ENCODE assay signal across 18 cellular contexts in genomic region chr17:28765038-28765437, GRCh38. TPM values are rescaled to one million over a fixed set of nuclear protein-coding genes. Genes with fewer than 3 reads are reported as not detected.
A peak's percentile ranks its signal among the peaks of the same experiment; 100 is the strongest.
DNase-seq lines count a peak whose midpoint lies in the region; ATAC-seq, FAIRE-seq and TF ChIP-seq lines count a peak whose summit lies in the region.
"Had no signal": no experiment of that assay in that cellular context is flagged by ENCODE, and none has a peak within 500 bp of the region (broad histone marks: within the 10 kb centered on the region; RNA-seq: fewer than 3 reads in every experiment).

No MANE protein-coding gene starts in this region.

- peaks cover 40% of the 10 kb centered on the region for H3K36me3 Mint-ChIP-seq in CD4-positive, alpha-beta T cell (ENCODE audit: low read depth)
- peaks cover 16 to 36% (median 32%) of the 10 kb centered on the region in 3 experiments for H3K36me3 Mint-ChIP-seq in H9 (ENCODE audit: insufficient read depth in 1 of 3, low read depth in 3 of 3)

- H3K36me3 ChIP-seq in H1 (ENCODE audit: control insufficient read depth in 2 of 4, insufficient read depth in 4 of 4, low read length in 3 of 4): peaks cover 0 to 17% (median 11%) of the 10 kb centered on the region in 4 experiments; a peak in 5 of 8 replicates
- peaks cover 0 to 25% (median 4%) of the 10 kb centered on the region in 4 donors for H3K36me3 ChIP-seq in upper lobe of left lung

- H4K8ac ChIP-seq in H9 (replicated peaks; ENCODE audit: insufficient read length, low read depth, low read length): no peak overlapping the region
- H4K8ac ChIP-seq in H1 (ENCODE audit: extremely low read depth, insufficient read depth, low read length): no peak overlapping the region

- H4K91ac ChIP-seq in H9 (ENCODE audit: insufficient read length, low read depth, low read length): no peak overlapping the region
- no peak overlapping the region for H4K91ac ChIP-seq in H1 (replicated peaks; ENCODE audit: insufficient read length, low read length)

- H3K23me2 ChIP-seq in H9 (ENCODE audit: insufficient read length, low read depth, low read length, poor library complexity, severe bottlenecking): no peaks in the 10 kb centered on the region
- H3K23me2 ChIP-seq in H1 (ENCODE audit: low read depth, low read length): peaks cover 4% of the 10 kb centered on the region; the same call in 1 of the 2 replicates

- H3K4me2 ChIP-seq in H9 (ENCODE audit: insufficient read depth, insufficient read length, low read length): no peak overlapping the region
- no peak overlapping the region for H3K4me2 ChIP-seq in H1 (ENCODE audit: insufficient read depth in 1 of 2, low read depth in 2 of 2, low read length in 2 of 2)

- no peak overlapping the region for H3K14ac ChIP-seq in H9 (ENCODE audit: insufficient read depth, low read length)
- no peak overlapping the region for H3K14ac ChIP-seq in H1 (ENCODE audit: insufficient read length)

- intact Hi-C loops in CD4-positive, alpha-beta T cell (cut with DNase I, micrococcal nuclease): loop anchor here (5.0 to 10.0 kb wide), 3 partner anchors 42 to 350 kb away; partner anchors contain the start of gene FAM222B (in 1 of the 2)

- no peak overlapping the region for H2BK120ac ChIP-seq in H9 (ENCODE audit: low read depth, low read length, poor library complexity, severe bottlenecking)
- no peak overlapping the region for H2BK120ac ChIP-seq in H1 (replicated peaks; ENCODE audit: low read depth, low read length)

- peak overlapping the region; percentile 33 for H3K27ac Mint-ChIP-seq in CD4-positive, alpha-beta T cell
- H3K27ac Mint-ChIP-seq in H9: peak overlapping the region in 2 of 3 experiments; percentile 68 to 75; a peak in 1 of 7 replicates

- H3K27me3 ChIP-seq in CD4-positive, alpha-beta T cell (ENCODE audit: control insufficient read depth, insufficient read depth, low read length): no peaks in the 10 kb centered on the region
- no peaks in the 10 kb centered on the region for H3K27me3 ChIP-seq in H9 (ENCODE audit: insufficient read depth, low read length)
- no peaks in the 10 kb centered on the region for H3K27me3 ChIP-seq in H1 (replicated peaks in 1 of 4; ENCODE audit: control insufficient read depth in 3 of 4, extremely low read depth in 1 of 4, insufficient read depth in 3 of 4, low read length in 3 of 4)
- H3K27me3 ChIP-seq in upper lobe of left lung: no peaks in the 10 kb centered on the region

- H2BK12ac ChIP-seq in H9 (ENCODE audit: insufficient read length, low read depth, low read length) (no peak overlapping the region), H1 (ENCODE audit: low read depth, low read length) (no peak overlapping the region)

- no peak overlapping the region for H3K18ac ChIP-seq in H9 (ENCODE audit: insufficient read length, low read depth, low read length)
- no peak overlapping the region for H3K18ac ChIP-seq in H1 (ENCODE audit: extremely low read depth, low read length)

- WGBS in H9 (ENCODE audit: extremely low coverage, insufficient read length, low lambda C conversion rate): no CpG with 5 or more reads among the region's 4 CpGs
- WGBS in H1 (ENCODE audit: extremely low coverage in 1 of 2, insufficient coverage in 1 of 2, insufficient read length in 1 of 2, insufficient replicate concordance in 2 of 2, low coverage in 1 of 2, low lambda C conversion rate in 2 of 2, missing lambda C conversion rate in 1 of 2), 2 experiments: 96% methylated on average over 4 of the region's 4 CpGs; no CpG with 5 or more reads in 1 of the 2 experiments
- 80 to 86% methylated on average over 4 of the region's 4 CpGs for WGBS in upper lobe of left lung, 2 donors

- H3K27ac ChIP-seq in CD4-positive, alpha-beta T cell (ENCODE audit: low read depth, low read length): no peak overlapping the region
- no peak overlapping the region for H3K27ac ChIP-seq in H9 (ENCODE audit: insufficient read length, low read depth, low read length)
- H3K27ac ChIP-seq in H1 (ENCODE audit: low read depth, low read length): no peak overlapping the region
- H3K27ac ChIP-seq in upper lobe of left lung: no peak overlapping the region

- TF ChIP-seq POLR2A in H1 (IDR thresholded peaks at IDR 0.05; ENCODE audit: control extremely low read depth in 1 of 2, low read depth in 2 of 2, low read length in 2 of 2) (no peak), upper lobe of left lung (IDR thresholded peaks at IDR 0.05) (no peak)

- TF ChIP-seq EP300 in H1 (IDR thresholded peaks at IDR 0.05; ENCODE audit: borderline replicate concordance in 1 of 2, low read depth in 2 of 2, low read length in 2 of 2): no peak
- no peak for TF ChIP-seq EP300 in upper lobe of left lung (IDR thresholded peaks at IDR 0.05)

- TF ChIP-seq RAD21 in H1 (IDR thresholded peaks at IDR 0.05 in 1 of 2, conservative IDR thresholded peaks at IDR 0.05 in 1 of 2; ENCODE audit: low read depth in 2 of 2, low read length in 2 of 2): no peak

- no peak for TF ChIP-seq CTCF in CD4-positive, alpha-beta T cell (IDR thresholded peaks at IDR 0.05)
- TF ChIP-seq CTCF in H9 (conservative IDR thresholded peaks at IDR 0.05) (no peak), H1 (IDR thresholded peaks at IDR 0.05; ENCODE audit: control extremely low read depth in 1 of 3, insufficient read depth in 1 of 3, low read depth in 1 of 3, low read length in 3 of 3) (no peak), upper lobe of left lung (IDR thresholded peaks at IDR 0.05) (no peak)

- H4K20me1 ChIP-seq in H9 (ENCODE audit: control insufficient read depth, insufficient read depth, insufficient read length): no peaks in the 10 kb centered on the region
- peaks cover 0 to 2% of the 10 kb centered on the region in 2 experiments for H4K20me1 ChIP-seq in H1 (replicated peaks in 1 of 2; ENCODE audit: control insufficient read depth in 1 of 2, insufficient read depth in 2 of 2, low read length in 2 of 2)

- H3K9me3 ChIP-seq in CD4-positive, alpha-beta T cell (ENCODE audit: control insufficient read depth, low read length): no peaks in the 10 kb centered on the region
- H3K9me3 ChIP-seq in H9 (ENCODE audit: control insufficient read depth, low read depth, low read length): no peaks in the 10 kb centered on the region
- H3K9me3 ChIP-seq in H1 (ENCODE audit: insufficient read depth in 2 of 2, low read depth in 1 of 2, low read length in 1 of 2): no peaks in the 10 kb centered on the region
- H3K9me3 ChIP-seq in upper lobe of left lung: no peaks in the 10 kb centered on the region

- H4K5ac ChIP-seq in H9 (ENCODE audit: insufficient read length, low read depth, low read length) (no peak overlapping the region), H1 (ENCODE audit: insufficient read length, low read depth, low read length) (no peak overlapping the region)

- no peak overlapping the region for H2BK5ac ChIP-seq in H9 (ENCODE audit: insufficient read length, low read length)
- H2BK5ac ChIP-seq in H1 (ENCODE audit: low read depth, low read length): peak overlapping the region; percentile 18; the same call in 1 of the 2 replicates

- H3K56ac ChIP-seq in H9 (ENCODE audit: insufficient read length, low read depth, low read length): no peak overlapping the region
- no peak overlapping the region for H3K56ac ChIP-seq in H1 (replicated peaks; ENCODE audit: insufficient read length, low read depth, low read length)

- H3K9me3 Mint-ChIP-seq in CD4-positive, alpha-beta T cell: no peaks in the 10 kb centered on the region
- H3K9me3 Mint-ChIP-seq in H9: no peaks in the 10 kb centered on the region

- H3K9ac ChIP-seq in H9 (ENCODE audit: extremely low read depth, insufficient read length, low read length): no peak overlapping the region
- no peak overlapping the region for H3K9ac ChIP-seq in H1 (replicated peaks in 1 of 4; ENCODE audit: extremely low read depth in 1 of 4, low read depth in 3 of 4, low read length in 3 of 4)

- peaks cover 14% of the 10 kb centered on the region for H3K4me1 Mint-ChIP-seq in CD4-positive, alpha-beta T cell (ENCODE audit: low read depth)
- H3K4me1 Mint-ChIP-seq in H9: peaks cover 30 to 35% of the 10 kb centered on the region in 2 experiments

- H3K79me2 ChIP-seq in H9 (ENCODE audit: insufficient read depth, low read length): 0 out of 2 replicates have a peak, but pooled peaks cover 2% of the 10 kb centered on the region
- H3K79me2 ChIP-seq in H1 (ENCODE audit: control insufficient read depth in 1 of 2, insufficient read depth in 2 of 2, low read length in 2 of 2): peaks cover 0 to 14% of the 10 kb centered on the region in 2 experiments; a peak in 2 of 4 replicates

- H2AK5ac ChIP-seq in H9 (ENCODE audit: insufficient read length, low read length): no peak overlapping the region
- no peak overlapping the region for H2AK5ac ChIP-seq in H1 (ENCODE audit: low read depth, low read length)

- H3T11ph ChIP-seq in H9 (ENCODE audit: low read length): no peak overlapping the region

- POLR2A ChIA-PET in CD4-positive, alpha-beta T cell (lab: Charles Lee): interaction anchor here (1.5 kb wide), 2 partner anchors 46 to 54 kb away, joined by 3 to 4 read pairs; partner anchors contain the start of genes PROCA1 and RPL23A
- POLR2A ChIA-PET in H1 (lab: Charles Lee; ENCODE audit: partially characterized antibody): interaction anchor here (1.1 to 11.4 kb wide), 5 partner anchors 9 to 45 kb away, joined by 3 to 240 read pairs (median 5); partner anchors contain the start of genes RPL23A and TRAF4

- no peak overlapping the region for H3K4me3 Mint-ChIP-seq in CD4-positive, alpha-beta T cell
- H3K4me3 Mint-ChIP-seq in H9: no peak overlapping the region

- H3K27me3 Mint-ChIP-seq in CD4-positive, alpha-beta T cell: no peaks in the 10 kb centered on the region
- no peaks in the 10 kb centered on the region for H3K27me3 Mint-ChIP-seq in H9 (ENCODE audit: low read depth)

- H2BK15ac ChIP-seq in H9 (ENCODE audit: low read depth, low read length): no peak overlapping the region
- no peak overlapping the region for H2BK15ac ChIP-seq in H1 (ENCODE audit: low read length)

- no peak overlapping the region for H3K4me3 ChIP-seq in H1 (ENCODE audit: extremely low read depth in 1 of 4, insufficient read depth in 2 of 4, low read depth in 3 of 4, low read length in 4 of 4)
- no peak overlapping the region for H3K4me3 ChIP-seq in upper lobe of left lung

- H3K79me1 ChIP-seq in H9 (ENCODE audit: insufficient read depth, low read depth, low read length, poor library complexity, severe bottlenecking): no peaks in the 10 kb centered on the region
- peaks cover 2% of the 10 kb centered on the region; the same call in 1 of the 2 replicates for H3K79me1 ChIP-seq in H1 (ENCODE audit: low read depth, low read length)

- ATAC-seq in CD4-positive, alpha-beta T cell (ENCODE audit: poor library complexity): no peak
- ATAC-seq in HG03520 (IDR thresholded peaks at IDR 0.05; ENCODE audit: unreplicated experiment) (no peak), upper lobe of left lung (ENCODE audit: low FRiP score in 2 of 2) (no peak)
- ATAC-seq: Panc1 had no signal

- CTCF ChIA-PET in CD4-positive, alpha-beta T cell (lab: Charles Lee): interaction anchor here (1.3 to 6.6 kb wide), 6 partner anchors 7 to 352 kb away, joined by 3 to 70 read pairs (median 16); partner anchors contain the start of genes FAM222B, NEK8 and TLCD1
- CTCF ChIA-PET in H1 (lab: Charles Lee; ENCODE audit: partially characterized antibody): interaction anchor here (0.5 to 7.3 kb wide), 29 partner anchors 9 to 1345 kb away, joined by 3 to 134 read pairs (median 13); partner anchors contain the start of genes DHRS13, FAM222B, FLOT2 and NEK8

- H2AFZ ChIP-seq in H9 (ENCODE audit: low read length) (no peak overlapping the region), H1 (ENCODE audit: low read length) (no peak overlapping the region)

- no peak overlapping the region for H2BK20ac ChIP-seq in H9 (ENCODE audit: low read depth, low read length, poor library complexity, severe bottlenecking)
- H2BK20ac ChIP-seq in H1 (ENCODE audit: low read length): no peak overlapping the region

- H3K23ac ChIP-seq in H9 (ENCODE audit: insufficient read length, low read depth, low read length) (no peak overlapping the region), H1 (ENCODE audit: insufficient read length) (no peak overlapping the region)

- no peak for FAIRE-seq in H1 (lab: Jason Lieb, UNC)

- H3K4ac ChIP-seq in H9 (ENCODE audit: low read depth, low read length) (no peak overlapping the region), H1 (replicated peaks; ENCODE audit: insufficient read length, low read depth, low read length) (no peak overlapping the region)

- H3K4me1 ChIP-seq in H9 (ENCODE audit: insufficient read depth, low read length): peaks cover 3% of the 10 kb centered on the region; the same call in 1 of the 2 replicates
- H3K4me1 ChIP-seq in H1 (replicated peaks in 1 of 4; ENCODE audit: control insufficient read depth in 3 of 4, insufficient read depth in 4 of 4, low read length in 3 of 4): peaks cover 9 to 25% (median 17%) of the 10 kb centered on the region in 4 experiments; a peak in 6 of 7 replicates
- peaks cover 22 to 31% (median 29%) of the 10 kb centered on the region in 4 donors for H3K4me1 ChIP-seq in upper lobe of left lung

- DNase-seq in CD4-positive, alpha-beta T cell: no peak
- DNase-seq in H9 (no peak), H1 (ENCODE audit: low read depth in 1 of 2, low spot score in 2 of 2) (no peak), pons (ENCODE audit: low spot score) (peak; percentile 70), A172 (ENCODE audit: low spot score) (no peak), RKO (ENCODE audit: low spot score) (no peak), upper lobe of left lung (no peak)
- DNase-seq: C1 segment of cervical spinal cord, EL, H7, Kasumi-1, NCI-H1417, NCI-H2029, NCI-H510A, NCI-H82, Right ventricle myocardium superior had no signal

RNA-seq across cellular contexts. Expression of gene TRAF4, which starts 21.2 kb away (rescaled TPM):
- total RNA-seq in CD4-positive, alpha-beta T cell: 100 to 1,000 TPM; 411 to 416 TPM
- total RNA-seq in H9 (2021) (227 and 237 TPM in 2 replicates), upper lobe of left lung (10 to 100 TPM; 34.8 to 84.9 (median 64.1) TPM)
- total RNA-seq in H1 (2021; fragmentation: NEBNext Ultra II Directional; extraction: Animal tissue kit (Norgen Biotek cat#: 25700)): 167 TPM in 2 replicates
- 170 and 282 TPM in 2 replicates for polyA plus RNA-seq in H1 (2011; rRNA removed)
- polyA plus RNA-seq in H1 (2011; cell fraction: cytosol; rRNA removed): 199 TPM
- polyA plus RNA-seq in H1 (2011; cell fraction: nucleus; rRNA removed): 535 TPM
- 73.4 to 130 TPM (median 126 TPM) in 4 replicates for polyA plus RNA-seq in H1 (2012, experiment 1 of 2)
- 133 TPM for polyA plus RNA-seq in H1 (2012, experiment 2 of 2)
- 141 TPM for polyA plus RNA-seq in H1 (2013, experiment 1 of 2)
- polyA plus RNA-seq in H1 (2013, experiment 2 of 2): 132 TPM
- polyA minus RNA-seq in H1 (2011; rRNA and poly(A)+ RNA removed): 127 and 172 TPM in 2 replicates
- 127 TPM for polyA minus RNA-seq in H1 (2011; cell fraction: cytosol; rRNA and poly(A)+ RNA removed)
- polyA minus RNA-seq in H1 (2011; cell fraction: nucleus; rRNA and poly(A)+ RNA removed): 288 TPM
- 75.5 and 90.6 TPM in 2 replicates for total RNA-seq in A172 (2014; rRNA removed; shearing (Covaris generic))

RNA-seq across cellular contexts. Expression of gene NEK8, which starts 36.5 kb away (rescaled TPM):
- 1 to 10 TPM; 4.7 to 5.2 TPM for total RNA-seq in CD4-positive, alpha-beta T cell
- total RNA-seq in H9 (2021) (16.6 and 18.8 TPM in 2 replicates), upper lobe of left lung (10 to 100 TPM in 3 of 6 donors, 1 to 10 TPM in 3; 3.5 to 34.6 (median 13.0) TPM)
- total RNA-seq in H1 (2021; fragmentation: NEBNext Ultra II Directional; extraction: Animal tissue kit (Norgen Biotek cat#: 25700)): 14.9 and 16.8 TPM in 2 replicates
- polyA plus RNA-seq in H1 (2011; rRNA removed): 23.3 and 23.4 TPM in 2 replicates
- 30.0 TPM for polyA plus RNA-seq in H1 (2011; cell fraction: cytosol; rRNA removed)
- 57.5 TPM for polyA plus RNA-seq in H1 (2011; cell fraction: nucleus; rRNA removed)
- 19.9 to 22.9 TPM (median 20.6 TPM) in 4 replicates for polyA plus RNA-seq in H1 (2012, experiment 1 of 2)
- 12.2 TPM for polyA plus RNA-seq in H1 (2012, experiment 2 of 2)
- 12.7 TPM for polyA plus RNA-seq in H1 (2013, experiment 1 of 2)
- polyA plus RNA-seq in H1 (2013, experiment 2 of 2): 10.6 TPM
- polyA minus RNA-seq in H1 (2011; rRNA and poly(A)+ RNA removed): 57.7 and 64.5 TPM in 2 replicates
- polyA minus RNA-seq in H1 (2011; cell fraction: cytosol; rRNA and poly(A)+ RNA removed): 11.2 TPM
- polyA minus RNA-seq in H1 (2011; cell fraction: nucleus; rRNA and poly(A)+ RNA removed): 46.1 TPM
- total RNA-seq in A172 (2014; rRNA removed; shearing (Covaris generic)): 1.5 and 2.5 TPM in 2 replicates

RNA-seq across cellular contexts. Expression of gene TLCD1, which starts 39.0 kb away (rescaled TPM):
- under 1 TPM; 0.39 to 0.60 TPM for total RNA-seq in CD4-positive, alpha-beta T cell
- total RNA-seq in H9 (2021) (46.4 and 50.7 TPM in 2 replicates), upper lobe of left lung (10 to 100 TPM in 3 of 6 donors, 1 to 10 TPM in 3; 4.1 to 25.8 (median 14.1) TPM)
- 40.7 and 45.3 TPM in 2 replicates for total RNA-seq in H1 (2021; fragmentation: NEBNext Ultra II Directional; extraction: Animal tissue kit (Norgen Biotek cat#: 25700))
- 101 and 128 TPM in 2 replicates for polyA plus RNA-seq in H1 (2011; rRNA removed)
- polyA plus RNA-seq in H1 (2011; cell fraction: cytosol; rRNA removed): 68.5 TPM
- polyA plus RNA-seq in H1 (2011; cell fraction: nucleus; rRNA removed): 49.5 TPM
- 52.1 to 60.3 TPM (median 56.3 TPM) in 4 replicates for polyA plus RNA-seq in H1 (2012, experiment 1 of 2)
- polyA plus RNA-seq in H1 (2012, experiment 2 of 2): 75.5 TPM
- polyA plus RNA-seq in H1 (2013, experiment 1 of 2): 78.2 TPM
- 86.3 TPM for polyA plus RNA-seq in H1 (2013, experiment 2 of 2)
- 56.0 and 64.2 TPM in 2 replicates for polyA minus RNA-seq in H1 (2011; rRNA and poly(A)+ RNA removed)
- 19.7 TPM for polyA minus RNA-seq in H1 (2011; cell fraction: cytosol; rRNA and poly(A)+ RNA removed)
- polyA minus RNA-seq in H1 (2011; cell fraction: nucleus; rRNA and poly(A)+ RNA removed): 40.5 TPM
- total RNA-seq in A172 (2014; rRNA removed; shearing (Covaris generic)): 3.3 and 3.9 TPM in 2 replicates

RNA-seq across cellular contexts. Expression of gene RPL23A, which starts 45.3 kb away (rescaled TPM):
- 1,000 to 10,000 TPM; 3,393 to 3,457 TPM for total RNA-seq in CD4-positive, alpha-beta T cell
- total RNA-seq in H9 (2021): 2,008 and 2,053 TPM in 2 replicates
- total RNA-seq in H1 (2021; fragmentation: NEBNext Ultra II Directional; extraction: Animal tissue kit (Norgen Biotek cat#: 25700)): 2,145 and 2,163 TPM in 2 replicates
- 884 and 1,227 TPM in 2 replicates for polyA plus RNA-seq in H1 (2011; rRNA removed)
- 1,258 TPM for polyA plus RNA-seq in H1 (2011; cell fraction: cytosol; rRNA removed)
- 306 TPM for polyA plus RNA-seq in H1 (2011; cell fraction: nucleus; rRNA removed)
- 2,135 to 2,354 TPM (median 2,206 TPM) in 4 replicates for polyA plus RNA-seq in H1 (2012, experiment 1 of 2)
- polyA plus RNA-seq in H1 (2012, experiment 2 of 2): 1,447 TPM
- 3,898 TPM for polyA plus RNA-seq in H1 (2013, experiment 1 of 2)
- polyA plus RNA-seq in H1 (2013, experiment 2 of 2): 3,934 TPM
- polyA minus RNA-seq in H1 (2011; rRNA and poly(A)+ RNA removed): 698 and 961 TPM in 2 replicates
- 469 TPM for polyA minus RNA-seq in H1 (2011; cell fraction: cytosol; rRNA and poly(A)+ RNA removed)
- polyA minus RNA-seq in H1 (2011; cell fraction: nucleus; rRNA and poly(A)+ RNA removed): 493 TPM
- 697 and 1,197 TPM in 2 replicates for total RNA-seq in A172 (2014; rRNA removed; shearing (Covaris generic))
- 1,000 to 10,000 TPM in 2 of 6 donors, 100 to 1,000 TPM in 4; 206 to 1,142 (median 416) TPM for total RNA-seq in upper lobe of left lung

RNA-seq across cellular contexts. Expression of gene RAB34, which starts 47.4 kb away (rescaled TPM):
- 10 to 100 TPM; 20.7 to 21.3 TPM for total RNA-seq in CD4-positive, alpha-beta T cell
- total RNA-seq in H9 (2021) (189 and 190 TPM in 2 replicates), upper lobe of left lung (100 to 1,000 TPM in 2 of 6 donors, 10 to 100 TPM in 4; 69.5 to 123 (median 85.5) TPM)
- total RNA-seq in H1 (2021; fragmentation: NEBNext Ultra II Directional; extraction: Animal tissue kit (Norgen Biotek cat#: 25700)): 236 and 237 TPM in 2 replicates
- polyA plus RNA-seq in H1 (2011; rRNA removed): 305 and 317 TPM in 2 replicates
- 271 TPM for polyA plus RNA-seq in H1 (2011; cell fraction: cytosol; rRNA removed)
- polyA plus RNA-seq in H1 (2011; cell fraction: nucleus; rRNA removed): 400 TPM
- polyA plus RNA-seq in H1 (2012, experiment 1 of 2): 251 to 292 TPM (median 264 TPM) in 4 replicates
- polyA plus RNA-seq in H1 (2012, experiment 2 of 2): 494 TPM
- polyA plus RNA-seq in H1 (2013, experiment 1 of 2): 193 TPM
- 187 TPM for polyA plus RNA-seq in H1 (2013, experiment 2 of 2)
- 277 and 302 TPM in 2 replicates for polyA minus RNA-seq in H1 (2011; rRNA and poly(A)+ RNA removed)
- polyA minus RNA-seq in H1 (2011; cell fraction: cytosol; rRNA and poly(A)+ RNA removed): 114 TPM
- 81.9 TPM for polyA minus RNA-seq in H1 (2011; cell fraction: nucleus; rRNA and poly(A)+ RNA removed)
- total RNA-seq in A172 (2014; rRNA removed; shearing (Covaris generic)): 246 and 286 TPM in 2 replicates
